In genomic region chr6:3355358-3356055, GRCh38 we compare ENCODE assay signal across 8 cellular contexts.
DNase-seq lines count a peak whose midpoint lies in the region; ATAC-seq and TF ChIP-seq lines count a peak whose summit lies in the region.

No MANE protein-coding gene starts in this region.

- TF ChIP-seq CTCF in WTC11 (IDR thresholded peaks at IDR 0.05), result no peak
- TF ChIP-seq CTCF in fibroblast of mammary gland (conservative IDR thresholded peaks at IDR 0.05; ENCODE audit: control insufficient read depth, insufficient read depth, low read depth, low read length), result no peak
- TF ChIP-seq CTCF in osteocyte (IDR thresholded peaks at IDR 0.05), result no peak

- H3K36me3 Mint-ChIP-seq in WTC11 (peaks cover 2% of the 10 kb centered on the region; the same call in 1 of the 2 replicates), osteocyte (ENCODE audit: unreplicated experiment) (no peaks in the 10 kb centered on the region)

- H3K4me1 Mint-ChIP-seq in WTC11 (peaks cover 89% of the 10 kb centered on the region), osteocyte (ENCODE audit: unreplicated experiment) (peaks cover 51% of the 10 kb centered on the region)

- H3K9me3 Mint-ChIP-seq in WTC11, result no peaks in the 10 kb centered on the region
- no peaks in the 10 kb centered on the region for H3K9me3 Mint-ChIP-seq in osteocyte (ENCODE audit: unreplicated experiment)

- H3K4me3 ChIP-seq in fibroblast of mammary gland (ENCODE audit: control insufficient read depth, low read depth, low read length), result peak overlapping the region; percentile 36

- CTCF ChIA-PET in WTC11 (lab: Charles Lee), result interaction anchor here (1.0 to 2.3 kb wide), 4 partner anchors 16 to 156 kb away, joined by 3 to 8 read pairs (median 6); no protein-coding TSS in a partner anchor

- H3K27ac Mint-ChIP-seq in WTC11 (peak overlapping the region; percentile 97), osteocyte (ENCODE audit: unreplicated experiment) (peak overlapping the region; percentile 89)

- POLR2A ChIA-PET in WTC11 (lab: Charles Lee), result no interaction called here

- peak; percentile 29 for DNase-seq in activated T-cell treated with anti-CD3 and anti-CD28 coated beads, Interleukin-2, amount 50 U/mL, for 1 hour
- DNase-seq in activated T-cell treated with anti-CD3 and anti-CD28 coated beads for 4 hours (no peak), WTC11 (ENCODE audit: low spot score) (no peak), fibroblast of mammary gland (ENCODE audit: low read depth) (no peak), osteocyte (ENCODE audit: extremely low spot score, unreplicated experiment) (no peak), putamen (ENCODE audit: low spot score) (no peak)

- H3K27me3 Mint-ChIP-seq in WTC11 (ENCODE audit: low read depth) (no peaks in the 10 kb centered on the region), osteocyte (ENCODE audit: unreplicated experiment) (no peaks in the 10 kb centered on the region)

- ATAC-seq in WTC11, result no peak
- ATAC-seq in GM18858 (IDR thresholded peaks at IDR 0.05; ENCODE audit: unreplicated experiment), result no peak
- no peak for ATAC-seq in HG03354 (IDR thresholded peaks at IDR 0.05; ENCODE audit: poor library complexity, severe bottlenecking, unreplicated experiment)

- H3K4me3 Mint-ChIP-seq in WTC11 (peak overlapping the region; percentile 44), osteocyte (ENCODE audit: unreplicated experiment) (peak overlapping the region; percentile 73)

TF ChIP-seq in WTC11, 78 proteins besides CTCF, POLR2A, EP300 and RAD21:
- TF ChIP-seq FOXJ3 (CRISPR knock-in tag; IDR thresholded peaks at IDR 0.05; ENCODE audit: borderline replicate concordance) (no peak), E2F4 (CRISPR knock-in tag; IDR thresholded peaks at IDR 0.05; ENCODE audit: borderline replicate concordance, low read depth) (no peak), RORB (CRISPR knock-in tag; IDR thresholded peaks at IDR 0.05) (no peak), SOX15 (CRISPR knock-in tag; IDR thresholded peaks at IDR 0.05) (no peak), ELF4 (CRISPR knock-in tag; IDR thresholded peaks at IDR 0.05; ENCODE audit: low read depth) (no peak), JUN (CRISPR knock-in tag; IDR thresholded peaks at IDR 0.05) (no peak)
